1 cellular context compared by ENCODE assay signal in the genomic region with DNA sequence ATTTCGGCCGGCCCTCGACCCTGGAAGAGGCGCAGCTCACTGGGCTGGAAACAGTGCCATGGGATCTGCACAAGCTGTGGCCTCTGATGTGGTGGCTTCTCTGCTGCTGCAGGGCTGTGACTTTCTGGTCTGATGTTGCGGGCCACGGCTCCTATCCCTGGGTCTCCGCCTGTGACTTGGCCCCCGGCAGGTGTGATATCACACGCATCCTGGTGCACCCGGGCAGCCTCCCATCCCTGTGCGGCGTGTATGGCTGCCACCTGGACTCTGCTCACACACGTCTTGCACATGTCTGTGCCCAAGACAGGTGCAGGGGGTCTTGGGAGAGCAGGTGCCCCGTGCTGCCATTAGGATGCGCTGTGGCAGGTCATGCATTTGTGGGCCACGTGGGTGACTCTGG.
TF ChIP-seq lines count a peak whose summit lies in the region.

No MANE protein-coding gene starts in this region.

TF ChIP-seq in IMR-90, 13 proteins besides CTCF, POLR2A, EP300 and RAD21:
- TF ChIP-seq, protein P1, sequence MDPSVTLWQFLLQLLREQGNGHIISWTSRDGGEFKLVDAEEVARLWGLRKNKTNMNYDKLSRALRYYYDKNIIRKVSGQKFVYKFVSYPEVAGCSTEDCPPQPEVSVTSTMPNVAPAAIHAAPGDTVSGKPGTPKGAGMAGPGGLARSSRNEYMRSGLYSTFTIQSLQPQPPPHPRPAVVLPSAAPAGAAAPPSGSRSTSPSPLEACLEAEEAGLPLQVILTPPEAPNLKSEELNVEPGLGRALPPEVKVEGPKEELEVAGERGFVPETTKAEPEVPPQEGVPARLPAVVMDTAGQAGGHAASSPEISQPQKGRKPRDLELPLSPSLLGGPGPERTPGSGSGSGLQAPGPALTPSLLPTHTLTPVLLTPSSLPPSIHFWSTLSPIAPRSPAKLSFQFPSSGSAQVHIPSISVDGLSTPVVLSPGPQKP (IDR thresholded peaks at IDR 0.05; ENCODE audit: borderline replicate concordance, low read depth, low read length): no peak
- no peak for TF ChIP-seq MAZ (IDR thresholded peaks at IDR 0.05; ENCODE audit: borderline replicate concordance, low read depth, low read length)
- TF ChIP-seq MXI1 (IDR thresholded peaks at IDR 0.05; ENCODE audit: borderline replicate concordance, low read depth, low read length): no peak
- no peak for TF ChIP-seq NFE2L2 (IDR thresholded peaks at IDR 0.05; ENCODE audit: low read depth, low read length)
- TF ChIP-seq MAFK (IDR thresholded peaks at IDR 0.05; ENCODE audit: low read depth, low read length): no peak
- no peak for TF ChIP-seq CHD1 (IDR thresholded peaks at IDR 0.05; ENCODE audit: low read depth, low read length)
- TF ChIP-seq SMC3 (IDR thresholded peaks at IDR 0.05; ENCODE audit: low read depth, low read length): no peak
- no peak for TF ChIP-seq FOS (IDR thresholded peaks at IDR 0.05; ENCODE audit: low read depth, low read length)
- no peak for TF ChIP-seq RCOR1 (IDR thresholded peaks at IDR 0.05; ENCODE audit: insufficient replicate concordance, low read length)
- TF ChIP-seq, protein P2, sequence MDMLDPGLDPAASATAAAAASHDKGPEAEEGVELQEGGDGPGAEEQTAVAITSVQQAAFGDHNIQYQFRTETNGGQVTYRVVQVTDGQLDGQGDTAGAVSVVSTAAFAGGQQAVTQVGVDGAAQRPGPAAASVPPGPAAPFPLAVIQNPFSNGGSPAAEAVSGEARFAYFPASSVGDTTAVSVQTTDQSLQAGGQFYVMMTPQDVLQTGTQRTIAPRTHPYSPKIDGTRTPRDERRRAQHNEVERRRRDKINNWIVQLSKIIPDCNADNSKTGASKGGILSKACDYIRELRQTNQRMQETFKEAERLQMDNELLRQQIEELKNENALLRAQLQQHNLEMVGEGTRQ (IDR thresholded peaks at IDR 0.05; ENCODE audit: low read depth, low read length): no peak
- no peak for TF ChIP-seq CEBPB (IDR thresholded peaks at IDR 0.05; ENCODE audit: low read depth, low read length)
- TF ChIP-seq BHLHE40 (IDR thresholded peaks at IDR 0.05; ENCODE audit: low read depth, low read length): no peak
- TF ChIP-seq RFX5 (IDR thresholded peaks at IDR 0.05; ENCODE audit: low read depth, low read length): no peak
